In genomic region chr10:80453715-80454525, GRCh38 we compare ENCODE assay signal across 8 cellular contexts. TPM values are rescaled to one million over a fixed set of nuclear protein-coding genes. Genes with fewer than 3 reads are reported as not detected.
DNase-seq lines count a peak whose midpoint lies in the region; ATAC-seq and TF ChIP-seq lines count a peak whose summit lies in the region.

TSS of gene TSPAN14 (plus strand) at chr10:80454310. CDS start at chr10:80489234, 34,924 bp downstream.

- ATAC-seq in GM19043 (IDR thresholded peaks at IDR 0.05; ENCODE audit: low read depth, unreplicated experiment) (peak; percentile 55), HG03280 (IDR thresholded peaks at IDR 0.05; ENCODE audit: unreplicated experiment) (peak; percentile 72)
- peak; percentile 76 to 80 for ATAC-seq in activated T-cell treated with anti-CD3 and anti-CD28 coated beads, Interleukin-2, amount 50 U/mL, for 4 hours

- H3K9me3 ChIP-seq in BLaER1 = peaks cover 7% of the 10 kb centered on the region; the same call in 1 of the 2 replicates
- H3K9me3 ChIP-seq in OCI-LY3 (ENCODE audit: insufficient read depth, low read length) = no peaks in the 10 kb centered on the region
- no peaks in the 10 kb centered on the region for H3K9me3 ChIP-seq in mucosa of rectum (ENCODE audit: control insufficient read depth in 2 of 2, low read length in 2 of 2)

- peaks cover 40% of the 10 kb centered on the region for H4K20me1 ChIP-seq in BLaER1
- peaks cover 30% of the 10 kb centered on the region for H4K20me1 ChIP-seq in OCI-LY3 (ENCODE audit: insufficient read depth, low read length)

- H3K36me3 Mint-ChIP-seq in activated T-cell treated with anti-CD3 and anti-CD28 coated beads, Interleukin-2, amount 50 U/mL, for 4 hours (ENCODE audit: insufficient read depth) = no peaks in the 10 kb centered on the region

- H3K27me3 Mint-ChIP-seq in activated T-cell treated with anti-CD3 and anti-CD28 coated beads, Interleukin-2, amount 50 U/mL, for 4 hours (ENCODE audit: low read depth) = no peaks in the 10 kb centered on the region

- H3K4me3 Mint-ChIP-seq in activated T-cell treated with anti-CD3 and anti-CD28 coated beads, Interleukin-2, amount 50 U/mL, for 4 hours = peak within 1 kb of the TSS; percentile 97

- H3K4me1 ChIP-seq in BLaER1 (peaks cover 62% of the 10 kb centered on the region), OCI-LY3 (ENCODE audit: low read length) (peaks cover 51% of the 10 kb centered on the region), mucosa of rectum (ENCODE audit: control insufficient read depth in 2 of 2, insufficient read depth in 2 of 2, low read length in 2 of 2) (peaks cover 33 to 34% of the 10 kb centered on the region in 2 donors)

- H3K27me3 ChIP-seq in BLaER1 = no peaks in the 10 kb centered on the region
- H3K27me3 ChIP-seq in OCI-LY3 (ENCODE audit: low read depth, low read length) = peaks cover 11% of the 10 kb centered on the region; the same call in 1 of the 2 replicates
- H3K27me3 ChIP-seq in mucosa of rectum (ENCODE audit: control insufficient read depth in 2 of 2, insufficient read depth in 2 of 2, low read length in 2 of 2) = no peaks in the 10 kb centered on the region

- peak within 1 kb of the TSS; percentile 96 for H3K4me2 ChIP-seq in BLaER1
- H3K4me2 ChIP-seq in OCI-LY3 (ENCODE audit: low read length) = peak within 1 kb of the TSS; percentile 94

- H3K4me3 ChIP-seq in BLaER1 (peak within 1 kb of the TSS; percentile 90), OCI-LY3 (ENCODE audit: low read length) (peak within 1 kb of the TSS; percentile 97), mucosa of rectum (ENCODE audit: low read length in 2 of 2) (peak within 1 kb of the TSS; percentile 92 to 95)

- no peak for TF ChIP-seq CTCF in OCI-LY3 (IDR thresholded peaks at IDR 0.05; ENCODE audit: low read depth, low read length)

- TF ChIP-seq POLR2A in erythroblast (IDR thresholded peaks at IDR 0.05; ENCODE audit: low read length) = peak; percentile 43

- peak within 1 kb of the TSS; percentile 99 for H3K9ac ChIP-seq in BLaER1
- peak within 1 kb of the TSS; percentile 95 for H3K9ac ChIP-seq in OCI-LY3 (ENCODE audit: low read length)
- H3K9ac ChIP-seq in mucosa of rectum (ENCODE audit: low read depth in 1 of 2, low read length in 2 of 2) = peak within 1 kb of the TSS; percentile 90 to 96

- peak within 1 kb of the TSS; percentile 99 for H3K27ac ChIP-seq in BLaER1
- peak within 1 kb of the TSS; percentile 67 for H3K27ac ChIP-seq in OCI-LY3 (ENCODE audit: low read length)
- peak within 1 kb of the TSS; percentile 95 to 98 for H3K27ac ChIP-seq in mucosa of rectum (ENCODE audit: low read depth in 2 of 2, low read length in 2 of 2)

- H2AFZ ChIP-seq in OCI-LY3 (ENCODE audit: low read depth, low read length) = peak within 1 kb of the TSS; percentile 85

- H3K79me2 ChIP-seq in OCI-LY3 (ENCODE audit: low read length) = peaks cover 38% of the 10 kb centered on the region

- H3K36me3 ChIP-seq in BLaER1 (peaks cover 14% of the 10 kb centered on the region; the same call in 1 of the 2 replicates), OCI-LY3 (replicated peaks; ENCODE audit: low read depth, low read length) (peaks cover 5% of the 10 kb centered on the region), mucosa of rectum (ENCODE audit: control insufficient read depth in 2 of 2, insufficient read depth in 2 of 2, low read length in 2 of 2) (no peaks in the 10 kb centered on the region)

- peak; percentile 66 for DNase-seq in activated T-cell treated with anti-CD3 and anti-CD28 coated beads, Interleukin-2, amount 50 U/mL, for 4 hours
- peak; percentile 90 to 94 for DNase-seq in erythroblast (lab: John Stamatoyannopoulos, UW)
- DNase-seq in stimulated activated CD8-positive, alpha-beta memory T cell treated with anti-CD3 and anti-CD28 coated beads, Interleukin-7, amount 100 ng/mL, for 24 hours (ENCODE audit: low read depth) = peak; percentile 41

- no peaks in the 10 kb centered on the region for H3K9me3 Mint-ChIP-seq in activated T-cell treated with anti-CD3 and anti-CD28 coated beads, Interleukin-2, amount 50 U/mL, for 4 hours

- peaks cover 42% of the 10 kb centered on the region for H3K4me1 Mint-ChIP-seq in activated T-cell treated with anti-CD3 and anti-CD28 coated beads, Interleukin-2, amount 50 U/mL, for 4 hours (ENCODE audit: low read depth)

RNA-seq across cellular contexts. Expression of gene TSPAN14, which starts in this region (rescaled TPM):
- total RNA-seq in activated T-cell treated with anti-CD3 and anti-CD28 coated beads, Interleukin-2, amount 50 U/mL, for 4 hours = 10 to 100 TPM; 31.8 to 36.2 (median 35.0) TPM

Comparison
In these comparisons a context has a peak if more than half of its experiments do, and no peak if none do; other contexts are left out.
1. Peak in every context shown above with its lines: DNase-seq, ATAC-seq, H3K4me3 ChIP-seq and H3K27ac ChIP-seq.
2. DNase-seq: peak in every context shown above with its lines; median percentile 92 in erythroblast; 66 in activated T-cell treated with anti-CD3 and anti-CD28 coated beads, Interleukin-2, amount 50 U/mL, for 4 hours; 41 in stimulated activated CD8-positive, alpha-beta memory T cell treated with anti-CD3 and anti-CD28 coated beads, Interleukin-7, amount 100 ng/mL, for 24 hours.